ENCODE assay signal across 8 cellular contexts in genomic region chr10:6014241-6014761, GRCh38. TPM values are rescaled to one million over a fixed set of nuclear protein-coding genes. Genes with fewer than 3 reads are reported as not detected.
DNase-seq lines count a peak whose midpoint lies in the region; ATAC-seq, FAIRE-seq and TF ChIP-seq lines count a peak whose summit lies in the region.

No MANE protein-coding gene starts in this region.

- dilution Hi-C loops in keratinocyte (cut with MboI; ENCODE audit: extremely low pct_ligation_motif_present, low sequenced_read_pairs), result no loop called here

- peak; percentile 45 for DNase-seq in stimulated activated CD4-positive, alpha-beta T cell treated with anti-CD3 and anti-CD28 coated beads, Interleukin-1b, Interleukin-23, amount 100 ng/mL, for 48 hours
- DNase-seq in stimulated activated CD4-positive, alpha-beta T cell treated with anti-CD3 and anti-CD28 coated beads, Interleukin-4, amount 100 ng/mL, for 1 hour, result no peak
- peak; percentile 42 for DNase-seq in HuH-7.5 (ENCODE audit: low spot score)
- DNase-seq in T-cell, result peak; percentile 32 to 80 (median 66)
- DNase-seq in T47D (ENCODE audit: low read depth in 1 of 2, low spot score in 1 of 2), result peak; percentile 51 to 75
- no peak for DNase-seq in keratinocyte (ENCODE audit: low read depth, low spot score)
- peak; percentile 21 to 30 for DNase-seq in stimulated activated CD8-positive, alpha-beta memory T cell treated with anti-CD3 and anti-CD28 coated beads, Interleukin-7, amount 100 ng/mL, for 1 hour (ENCODE audit: low read depth in 2 of 2)

- H3K27ac Mint-ChIP-seq in T-cell, result peak overlapping the region; percentile 89 to 93

- peaks cover 14 to 29% (median 17%) of the 10 kb centered on the region in 3 donors for H3K4me1 Mint-ChIP-seq in T-cell

- ATAC-seq in T-cell (replicated peaks in 1 of 4), result peak; percentile 94 to 99 (median 96)
- ATAC-seq in HG02973 (IDR thresholded peaks at IDR 0.05; ENCODE audit: unreplicated experiment), result no peak

- H3K9ac ChIP-seq in keratinocyte (ENCODE audit: control insufficient read depth, extremely low read depth, insufficient read depth, low read length), result no peak overlapping the region

- no peaks in the 10 kb centered on the region for H3K36me3 ChIP-seq in keratinocyte (ENCODE audit: control insufficient read depth in 2 of 2, extremely low read depth in 1 of 2, insufficient read depth in 2 of 2, low read length in 2 of 2)

- peak; percentile 55 to 73 (median 68) for TF ChIP-seq CTCF in keratinocyte (optimal IDR thresholded peaks at IDR 0.05 in 1 of 3, IDR thresholded peaks at IDR 0.05 in 1 of 3, conservative IDR thresholded peaks at IDR 0.05 in 1 of 3; ENCODE audit: extremely low read depth in 1 of 3, insufficient read depth in 2 of 3, low read length in 3 of 3)

- H3K4me3 Mint-ChIP-seq in T-cell, result peak overlapping the region in 1 of 3 donors; percentile 34

- in situ Hi-C loops in T47D (cut with HindIII; ENCODE audit: low pct_unique_long_range_greater_than_20kb, low sequenced_read_pairs), result no loop called here

- H2AFZ ChIP-seq in keratinocyte (ENCODE audit: control insufficient read depth, low read length), result no peak overlapping the region

- H3K36me3 Mint-ChIP-seq in T-cell, result peaks cover 16% of the 10 kb centered on the region

- no peaks in the 10 kb centered on the region for H3K79me2 ChIP-seq in keratinocyte (ENCODE audit: control insufficient read depth, insufficient read depth, low read length)

- H3K27me3 Mint-ChIP-seq in T-cell, result peaks cover 0 to under 1% of the 10 kb centered on the region in 2 donors

- H3K9me3 ChIP-seq in keratinocyte (ENCODE audit: control insufficient read depth, low read depth, low read length), result no peaks in the 10 kb centered on the region

- no peak for FAIRE-seq in keratinocyte (lab: Jason Lieb, UNC)

- H3K27ac ChIP-seq in keratinocyte (ENCODE audit: control insufficient read depth, insufficient read depth, low read length), result no peak overlapping the region

- H3K9me1 ChIP-seq in keratinocyte (ENCODE audit: control insufficient read depth, extremely low read depth, insufficient read depth, low read length), result no peaks in the 10 kb centered on the region

- H3K4me3 ChIP-seq in keratinocyte (ENCODE audit: control insufficient read depth in 2 of 3, extremely low read depth in 1 of 3, insufficient read depth in 2 of 3, low read depth in 1 of 3, low read length in 3 of 3), result no peak overlapping the region

- H3K4me2 ChIP-seq in keratinocyte (ENCODE audit: control insufficient read depth, extremely low read depth, insufficient read depth, low read depth, low read length), result no peak overlapping the region

- POLR2A ChIA-PET in T-cell (lab: Charles Lee), result interaction anchor here (0.7 to 1.1 kb wide), 2 partner anchors 24 to 76 kb away, joined by 5 to 6 read pairs; no protein-coding TSS in a partner anchor

- peaks cover 2% of the 10 kb centered on the region for H3K27me3 ChIP-seq in keratinocyte (ENCODE audit: control insufficient read depth, extremely low read depth, insufficient read depth, low read length)

- no peaks in the 10 kb centered on the region for H3K9me3 Mint-ChIP-seq in T-cell

- H3K4me1 ChIP-seq in keratinocyte (ENCODE audit: control insufficient read depth, extremely low read depth, insufficient read depth, low read length), result peaks cover 3% of the 10 kb centered on the region

- H4K20me1 ChIP-seq in keratinocyte (ENCODE audit: control insufficient read depth, extremely low read depth, insufficient read depth, low read length), result no peaks in the 10 kb centered on the region

- CTCF ChIA-PET in T-cell (lab: Charles Lee), result interaction anchor here (0.6 to 2.8 kb wide), 23 partner anchors 19 to 1210 kb away, joined by 3 to 45 read pairs (median 5); partner anchors contain the start of gene IL2RA (in 2 of the 2)

RNA-seq across cellular contexts. Expression of gene IL15RA, which starts 37.0 kb away (rescaled TPM):
- total RNA-seq in T-cell, result 10 to 100 TPM; 10.1 to 18.2 (median 10.8) TPM
- polyA plus RNA-seq in keratinocyte, result 3.1 to 4.9 TPM (median 3.8 TPM) in 3 replicates
- 0.49 TPM for polyA plus RNA-seq in keratinocyte (2011; ENCODE audit: low read depth)
- 3.5 and 5.2 TPM in 2 replicates for polyA plus RNA-seq in keratinocyte (2011; cell fraction: cytosol; rRNA removed)
- polyA plus RNA-seq in keratinocyte (2011; cell fraction: nucleus; rRNA removed), result 7.2 and 11.1 TPM in 2 replicates
- 4.1 and 5.0 TPM in 2 replicates for polyA plus RNA-seq in keratinocyte (2012; ENCODE audit: low replicate concordance)
- polyA minus RNA-seq in keratinocyte, result 2.3 to 8.4 TPM (median 3.1 TPM) in 3 replicates
- polyA minus RNA-seq in keratinocyte (2011; cell fraction: cytosol; rRNA and poly(A)+ RNA removed), result 4.8 TPM
- 2.0 and 3.1 TPM in 2 replicates for polyA minus RNA-seq in keratinocyte (2011; cell fraction: nucleus; rRNA and poly(A)+ RNA removed)

RNA-seq across cellular contexts. Expression of gene IL2RA, which starts 47.9 kb away (rescaled TPM):
- total RNA-seq in T-cell, result 10 to 100 TPM; 19.9 to 40.4 (median 28.1) TPM
- polyA plus RNA-seq in keratinocyte, result not detected in 3 replicates
- not detected for polyA plus RNA-seq in keratinocyte (2011; ENCODE audit: low read depth)
- not detected in 2 replicates for polyA plus RNA-seq in keratinocyte (2011; cell fraction: cytosol; rRNA removed)
- not detected in 2 replicates for polyA plus RNA-seq in keratinocyte (2011; cell fraction: nucleus; rRNA removed)
- not detected in 2 replicates for polyA plus RNA-seq in keratinocyte (2012; ENCODE audit: low replicate concordance)
- not detected in 3 replicates for polyA minus RNA-seq in keratinocyte
- not detected for polyA minus RNA-seq in keratinocyte (2011; cell fraction: cytosol; rRNA and poly(A)+ RNA removed)
- not detected in 2 replicates for polyA minus RNA-seq in keratinocyte (2011; cell fraction: nucleus; rRNA and poly(A)+ RNA removed)

Comparison
In these comparisons a context has a peak if more than half of its experiments do, and no peak if none do; other contexts are left out.
1. DNase-seq: peak in stimulated activated CD4-positive, alpha-beta T cell treated with anti-CD3 and anti-CD28 coated beads, Interleukin-1b, Interleukin-23, amount 100 ng/mL, for 48 hours (single experiment), HuH-7.5 (single experiment), T-cell (34 of 34), T47D (2 of 2) and stimulated activated CD8-positive, alpha-beta memory T cell treated with anti-CD3 and anti-CD28 coated beads, Interleukin-7, amount 100 ng/mL, for 1 hour (2 of 2); none in stimulated activated CD4-positive, alpha-beta T cell treated with anti-CD3 and anti-CD28 coated beads, Interleukin-4, amount 100 ng/mL, for 1 hour (single experiment) and keratinocyte (single experiment).